26 cellular contexts compared by ENCODE assay signal in the genomic region with DNA sequence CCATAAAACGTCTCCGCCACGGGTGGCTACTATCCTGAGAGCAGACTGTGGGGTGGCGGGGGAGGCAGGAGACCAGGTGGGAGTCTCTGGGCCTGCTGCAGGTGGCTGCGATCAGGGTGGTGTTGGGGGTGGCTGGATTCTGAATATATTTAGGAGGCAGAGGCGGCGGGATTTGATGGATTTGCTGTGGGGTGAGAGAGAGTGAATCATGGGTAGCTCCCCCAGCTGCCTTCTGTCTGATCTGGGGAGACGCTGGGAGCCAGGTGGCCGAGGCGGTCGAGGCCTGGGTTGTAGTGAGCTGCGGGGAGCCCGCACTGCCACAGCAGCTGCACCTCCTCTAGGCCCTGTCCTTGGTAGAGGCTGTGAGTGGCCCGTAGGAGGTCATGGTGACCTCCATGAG.
"Had no signal": no experiment of that assay in that cellular context is flagged by ENCODE, and none has a peak within 500 bp of the region (broad histone marks: within the 10 kb centered on the region; RNA-seq: fewer than 3 reads in every experiment).

No MANE protein-coding gene starts in this region.

- H3K36me3 Mint-ChIP-seq: naive B cell had no signal

- DNase-seq: activated CD4-positive, alpha-beta T cell treated with anti-CD3 and anti-CD28 coated beads for 4 hours; activated CD4-positive, alpha-beta T cell treated with anti-CD3 and anti-CD28 coated beads, Interleukin-2, amount 50 U/mL, for 4 hours; activated effector memory CD4-positive, alpha-beta T cell treated with Interleukin-2 at 50 U/mL for 16 hours; activated naive CD8-positive, alpha-beta T cell treated with anti-CD3 and anti-CD28 coated beads, Interleukin-2, amount 10 ng/mL, durations not matched to agents 7 days and 5 days; activated T-cell treated with anti-CD3 and anti-CD28 coated beads for 4 hours; activated T-cell treated with anti-CD3 and anti-CD28 coated beads, Interleukin-2, amount 50 U/mL, for 72 hours; amniotic stem cell; colonic mucosa; effector memory CD8-positive, alpha-beta T cell; erythroblast; gastrocnemius medialis; glutamatergic neuron; islet precursor cell; left ventricle myocardium superior; naive B cell; nephron progenitor cell; stimulated activated CD4-positive, alpha-beta T cell treated with anti-CD3 and anti-CD28 coated beads, Interleukin-2, amount 100 ng/mL, for 48 hours; T-cell had no signal

- H3K4me2 ChIP-seq: hepatocyte had no signal

- H3K4me1 ChIP-seq: colonic mucosa, parathyroid adenoma had no signal

- H3K4me3 ChIP-seq: colonic mucosa, gastrocnemius medialis, hepatocyte, right atrium auricular region, thoracic aorta, upper lobe of left lung had no signal

- H3K27ac Mint-ChIP-seq: activated naive CD8-positive, alpha-beta T cell treated with anti-CD3 and anti-CD28 coated beads, Interleukin-2, amount 10 ng/mL, durations not matched to agents 7 days and 5 days; activated T-cell treated with anti-CD3 and anti-CD28 coated beads, Interleukin-2, amount 50 U/mL, for 72 hours; nephron progenitor cell; stimulated activated naive CD8-positive, alpha-beta T cell treated with anti-CD3 and anti-CD28 coated beads, Interleukin-15, Interleukin-2, amounts not matched to agents 100 ng/mL and 50 ng/mL, for 24 hours; T-cell; T-helper 2 cell treated with Interferon-gamma antibody and Interleukin-4, amounts not matched to agents 5 μg/mL and 100 μg/mL, for 36 hours had no signal

- H3K27ac ChIP-seq: colonic mucosa, gastrocnemius medialis, hepatocyte, parathyroid adenoma, right atrium auricular region, thoracic aorta, upper lobe of left lung had no signal

- H3K4me3 Mint-ChIP-seq: activated naive CD8-positive, alpha-beta T cell treated with anti-CD3 and anti-CD28 coated beads, Interleukin-2, amount 10 ng/mL, durations not matched to agents 7 days and 5 days; activated T-cell treated with anti-CD3 and anti-CD28 coated beads, Interleukin-2, amount 50 U/mL, for 72 hours; central memory CD8-positive, alpha-beta T cell; effector memory CD8-positive, alpha-beta T cell; nephron progenitor cell; stimulated activated naive CD8-positive, alpha-beta T cell treated with anti-CD3 and anti-CD28 coated beads, Interleukin-15, Interleukin-2, amounts not matched to agents 100 ng/mL and 50 ng/mL, for 24 hours; T-cell; T-helper 2 cell treated with Interferon-gamma antibody and Interleukin-4, amounts not matched to agents 5 μg/mL and 100 μg/mL, for 36 hours had no signal

- H3K9ac ChIP-seq: parathyroid adenoma had no signal

- H3K36me3 ChIP-seq: colonic mucosa, gastrocnemius medialis, right atrium auricular region, thoracic aorta, upper lobe of left lung had no signal

- H3K9me3 ChIP-seq: colonic mucosa, gastrocnemius medialis, right atrium auricular region, thoracic aorta, upper lobe of left lung had no signal

- H3K27me3 ChIP-seq: colonic mucosa, gastrocnemius medialis, hepatocyte, right atrium auricular region, upper lobe of left lung had no signal

- H3K79me2 ChIP-seq: hepatocyte had no signal

- H3K27me3 Mint-ChIP-seq: activated naive CD8-positive, alpha-beta T cell treated with anti-CD3 and anti-CD28 coated beads, Interleukin-2, amount 10 ng/mL, durations not matched to agents 7 days and 5 days; central memory CD8-positive, alpha-beta T cell; effector memory CD8-positive, alpha-beta T cell; naive B cell; stimulated activated naive CD8-positive, alpha-beta T cell treated with anti-CD3 and anti-CD28 coated beads, Interleukin-15, Interleukin-2, amounts not matched to agents 100 ng/mL and 50 ng/mL, for 24 hours; T-cell had no signal

- H3K9me3 Mint-ChIP-seq: activated naive CD8-positive, alpha-beta T cell treated with anti-CD3 and anti-CD28 coated beads, Interleukin-2, amount 10 ng/mL, durations not matched to agents 7 days and 5 days; activated T-cell treated with anti-CD3 and anti-CD28 coated beads, Interleukin-2, amount 50 U/mL, for 72 hours; central memory CD8-positive, alpha-beta T cell; effector memory CD8-positive, alpha-beta T cell; naive B cell; stimulated activated naive CD8-positive, alpha-beta T cell treated with anti-CD3 and anti-CD28 coated beads, Interleukin-15, Interleukin-2, amounts not matched to agents 100 ng/mL and 50 ng/mL, for 24 hours; T-cell; T-helper 2 cell treated with Interferon-gamma antibody and Interleukin-4, amounts not matched to agents 5 μg/mL and 100 μg/mL, for 36 hours had no signal

- ATAC-seq: activated T-cell treated with anti-CD3 and anti-CD28 coated beads, Interleukin-2, amount 50 U/mL, for 72 hours; effector memory CD8-positive, alpha-beta T cell; gastrocnemius medialis; left ventricle myocardium superior; T-cell had no signal

- H2AFZ ChIP-seq: hepatocyte, parathyroid adenoma had no signal
